Comparison of ENCODE assay signal across 28 cellular contexts in genomic region chr13:52387721-52388120, GRCh38.
"Had no signal": no experiment of that assay in that cellular context is flagged by ENCODE, and none has a peak within 500 bp of the region (broad histone marks: within the 10 kb centered on the region; RNA-seq: fewer than 3 reads in every experiment).

No MANE protein-coding gene starts in this region.

- H3K36me3 ChIP-seq: thoracic aorta, thyroid gland, tibial artery, transverse colon, upper lobe of right lung, uterus, vagina had no signal

- DNase-seq: stimulated activated CD4-positive, alpha-beta T cell treated with anti-CD3 and anti-CD28 coated beads, Interleukin-2, amount 100 ng/mL, for 48 hours; stimulated activated CD4-positive, alpha-beta T cell treated with anti-CD3 and anti-CD28 coated beads, Interleukin-4, amount 100 ng/mL, for 1 hour; stimulated activated CD4-positive, alpha-beta T cell treated with anti-CD3 and anti-CD28 coated beads, Interleukin-4, amount 100 ng/mL, for 24 hours; stimulated activated CD4-positive, alpha-beta T cell treated with anti-CD3 and anti-CD28 coated beads, Interleukin-4, amount 100 ng/mL, for 4 hours; stimulated activated CD8-positive, alpha-beta memory T cell treated with anti-CD3 and anti-CD28 coated beads, Interleukin-4, amount 100 ng/mL, for 48 hours; stimulated activated naive B cell treated with anti-CD40 and anti-IgM and Interleukin-4, amounts not matched to agents 10 μg/mL and 1 μg/mL and 100 μg/mL, for 72 hours; stimulated activated naive CD4-positive, alpha-beta T cell; stimulated activated naive CD4-positive, alpha-beta T cell treated with Interleukin-2 at 50 U/mL for 16 hours; stimulated activated naive CD8-positive, alpha-beta T cell treated with anti-CD3 and anti-CD28 coated beads, Interleukin-15, amount 100 ng/mL, for 72 hours; stimulated activated naive CD8-positive, alpha-beta T cell treated with anti-CD3 and anti-CD28 coated beads, Interleukin-15, Interleukin-2, amounts not matched to agents 100 U/mL and 50 U/mL, for 24 hours; stomach; substantia nigra; testis; thyroid gland; tibial artery; transverse colon; trophoblast cell; upper lobe of left lung; upper lobe of right lung; uterus had no signal

- H3K9me3 ChIP-seq: stomach, suprapubic skin, testis, thoracic aorta, thyroid gland, transverse colon, upper lobe of left lung, upper lobe of right lung, uterus, vagina had no signal

- H3K27ac Mint-ChIP-seq: stimulated activated effector memory CD8-positive, alpha-beta T cell treated with anti-CD3 and anti-CD28 coated beads, Interleukin-12 subunit alpha, Interleukin-12 subunit beta, amount 100 ng/mL, for 72 hours; stimulated activated memory B cell treated with anti-CD40 and anti-IgM and Interleukin-4, amounts not matched to agents 10 μg/mL and 1 μg/mL and 100 μg/mL, for 72 hours; stimulated activated naive B cell treated with anti-CD40 and anti-IgM and Interleukin-4, amounts not matched to agents 10 μg/mL and 1 μg/mL and 100 μg/mL, for 72 hours; stimulated activated naive CD8-positive, alpha-beta T cell treated with anti-CD3 and anti-CD28 coated beads, Interleukin-15, amount 100 ng/mL, for 72 hours; stimulated activated naive CD8-positive, alpha-beta T cell treated with anti-CD3 and anti-CD28 coated beads, Interleukin-15, Interleukin-2, amounts not matched to agents 100 ng/mL and 50 ng/mL, for 24 hours; type B pancreatic cell had no signal

- H3K27me3 Mint-ChIP-seq: stimulated activated memory B cell treated with anti-CD40 and anti-IgM and Interleukin-4, amounts not matched to agents 10 μg/mL and 1 μg/mL and 100 μg/mL, for 72 hours; stimulated activated naive B cell treated with anti-CD40 and anti-IgM and Interleukin-4, amounts not matched to agents 10 μg/mL and 1 μg/mL and 100 μg/mL, for 72 hours; stimulated activated naive CD8-positive, alpha-beta T cell treated with anti-CD3 and anti-CD28 coated beads, Interleukin-15, amount 100 ng/mL, for 72 hours; stimulated activated naive CD8-positive, alpha-beta T cell treated with anti-CD3 and anti-CD28 coated beads, Interleukin-15, Interleukin-2, amounts not matched to agents 100 ng/mL and 50 ng/mL, for 24 hours; type B pancreatic cell had no signal

- H3K4me3 Mint-ChIP-seq: stimulated activated effector memory CD8-positive, alpha-beta T cell treated with anti-CD3 and anti-CD28 coated beads, Interleukin-12 subunit alpha, Interleukin-12 subunit beta, amount 100 ng/mL, for 72 hours; stimulated activated memory B cell treated with anti-CD40 and anti-IgM and Interleukin-4, amounts not matched to agents 10 μg/mL and 1 μg/mL and 100 μg/mL, for 72 hours; stimulated activated naive B cell treated with anti-CD40 and anti-IgM and Interleukin-4, amounts not matched to agents 10 μg/mL and 1 μg/mL and 100 μg/mL, for 72 hours; stimulated activated naive CD8-positive, alpha-beta T cell treated with anti-CD3 and anti-CD28 coated beads, Interleukin-15, amount 100 ng/mL, for 72 hours; stimulated activated naive CD8-positive, alpha-beta T cell treated with anti-CD3 and anti-CD28 coated beads, Interleukin-15, Interleukin-2, amounts not matched to agents 100 ng/mL and 50 ng/mL, for 24 hours; type B pancreatic cell had no signal

- H3K27ac ChIP-seq: stomach, suprapubic skin, testis, thoracic aorta, thyroid gland, tibial artery, tibial nerve, transverse colon, upper lobe of left lung, upper lobe of right lung, uterus, vagina had no signal

- H3K9me3 Mint-ChIP-seq: stimulated activated effector memory CD8-positive, alpha-beta T cell treated with anti-CD3 and anti-CD28 coated beads, Interleukin-12 subunit alpha, Interleukin-12 subunit beta, amount 100 ng/mL, for 72 hours; stimulated activated memory B cell treated with anti-CD40 and anti-IgM and Interleukin-4, amounts not matched to agents 10 μg/mL and 1 μg/mL and 100 μg/mL, for 72 hours; stimulated activated naive B cell treated with anti-CD40 and anti-IgM and Interleukin-4, amounts not matched to agents 10 μg/mL and 1 μg/mL and 100 μg/mL, for 72 hours; stimulated activated naive CD8-positive, alpha-beta T cell treated with anti-CD3 and anti-CD28 coated beads, Interleukin-15, amount 100 ng/mL, for 72 hours; stimulated activated naive CD8-positive, alpha-beta T cell treated with anti-CD3 and anti-CD28 coated beads, Interleukin-15, Interleukin-2, amounts not matched to agents 100 ng/mL and 50 ng/mL, for 24 hours; type B pancreatic cell had no signal

- H3K36me3 Mint-ChIP-seq: stimulated activated effector memory CD8-positive, alpha-beta T cell treated with anti-CD3 and anti-CD28 coated beads, Interleukin-12 subunit alpha, Interleukin-12 subunit beta, amount 100 ng/mL, for 72 hours; stimulated activated naive B cell treated with anti-CD40 and anti-IgM and Interleukin-4, amounts not matched to agents 10 μg/mL and 1 μg/mL and 100 μg/mL, for 72 hours; type B pancreatic cell had no signal

- H3K4me1 ChIP-seq: stomach, suprapubic skin, testis, thyroid gland, tibial artery, tibial nerve, transverse colon, upper lobe of right lung, uterus, vagina had no signal

- H3K4me1 Mint-ChIP-seq: stimulated activated effector memory CD8-positive, alpha-beta T cell treated with anti-CD3 and anti-CD28 coated beads, Interleukin-12 subunit alpha, Interleukin-12 subunit beta, amount 100 ng/mL, for 72 hours; stimulated activated memory B cell treated with anti-CD40 and anti-IgM and Interleukin-4, amounts not matched to agents 10 μg/mL and 1 μg/mL and 100 μg/mL, for 72 hours; stimulated activated naive B cell treated with anti-CD40 and anti-IgM and Interleukin-4, amounts not matched to agents 10 μg/mL and 1 μg/mL and 100 μg/mL, for 72 hours; stimulated activated naive CD8-positive, alpha-beta T cell treated with anti-CD3 and anti-CD28 coated beads, Interleukin-15, amount 100 ng/mL, for 72 hours had no signal

- H3K4me3 ChIP-seq: stomach, suprapubic skin, testis, thoracic aorta, thyroid gland, tibial artery, tibial nerve, transverse colon, upper lobe of left lung, upper lobe of right lung, uterus, vagina had no signal
